27 cellular contexts compared by ENCODE assay signal in genomic region chr12:121355818-121356217, GRCh38.
"Had no signal": no experiment of that assay in that cellular context is flagged by ENCODE, and none has a peak within 500 bp of the region (broad histone marks: within the 10 kb centered on the region; RNA-seq: fewer than 3 reads in every experiment).

No MANE protein-coding gene starts in this region.

- H3K27ac ChIP-seq: stomach, suprapubic skin, testis, thoracic aorta, thyroid gland, tibial artery, tibial nerve, transverse colon, upper lobe of left lung, upper lobe of right lung, uterus, vagina had no signal

- ATAC-seq: stimulated activated effector memory CD8-positive, alpha-beta T cell treated with anti-CD3 and anti-CD28 coated beads, Interleukin-12 subunit alpha, Interleukin-12 subunit beta, amount 100 ng/mL, for 72 hours; stimulated activated memory B cell treated with anti-CD40 and anti-IgM and Interleukin-4, amounts not matched to agents 10 μg/mL and 1 μg/mL and 100 μg/mL, for 72 hours; stimulated activated naive B cell treated with anti-CD40 and anti-IgM and Interleukin-4, amounts not matched to agents 10 μg/mL and 1 μg/mL and 100 μg/mL, for 72 hours; stimulated activated naive CD8-positive, alpha-beta T cell treated with anti-CD3 and anti-CD28 coated beads, Interleukin-15, amount 100 ng/mL, for 72 hours; stimulated activated naive CD8-positive, alpha-beta T cell treated with anti-CD3 and anti-CD28 coated beads, Interleukin-15, Interleukin-2, amounts not matched to agents 100 U/mL and 50 U/mL, for 24 hours; upper lobe of right lung had no signal

- FAIRE-seq: urothelium cell line had no signal

- H3K27me3 ChIP-seq: stomach, suprapubic skin, testis, thyroid gland, tibial artery, tibial nerve, transverse colon, upper lobe of left lung, upper lobe of right lung, uterus, vagina had no signal

- H3K36me3 ChIP-seq: stomach, suprapubic skin, thoracic aorta, thyroid gland, tibial artery, tibial nerve, transverse colon, upper lobe of left lung, upper lobe of right lung, uterus, vagina had no signal

- DNase-seq: stimulated activated CD4-positive, alpha-beta T cell treated with anti-CD3 and anti-CD28 coated beads, Interleukin-2, amount 100 ng/mL, for 48 hours; stimulated activated CD4-positive, alpha-beta T cell treated with anti-CD3 and anti-CD28 coated beads, Interleukin-4, amount 100 ng/mL, for 1 hour; stimulated activated CD4-positive, alpha-beta T cell treated with anti-CD3 and anti-CD28 coated beads, Interleukin-4, amount 100 ng/mL, for 24 hours; stimulated activated CD4-positive, alpha-beta T cell treated with anti-CD3 and anti-CD28 coated beads, Interleukin-4, amount 100 ng/mL, for 4 hours; stimulated activated CD8-positive, alpha-beta memory T cell treated with anti-CD3 and anti-CD28 coated beads, Interleukin-4, amount 100 ng/mL, for 48 hours; stimulated activated naive B cell treated with anti-CD40 and anti-IgM and Interleukin-4, amounts not matched to agents 10 μg/mL and 1 μg/mL and 100 μg/mL, for 72 hours; stimulated activated naive CD4-positive, alpha-beta T cell; stimulated activated naive CD4-positive, alpha-beta T cell treated with Interleukin-2 at 50 U/mL for 16 hours; stimulated activated naive CD8-positive, alpha-beta T cell treated with anti-CD3 and anti-CD28 coated beads, Interleukin-15, amount 100 ng/mL, for 72 hours; stimulated activated naive CD8-positive, alpha-beta T cell treated with anti-CD3 and anti-CD28 coated beads, Interleukin-15, Interleukin-2, amounts not matched to agents 100 U/mL and 50 U/mL, for 24 hours; stomach; substantia nigra; testis; thyroid gland; tibial artery; transverse colon; trophoblast cell; upper lobe of left lung; upper lobe of right lung; uterus had no signal

- H3K9me3 ChIP-seq: stomach, suprapubic skin, testis, thoracic aorta, thyroid gland, tibial artery, tibial nerve, transverse colon, upper lobe of left lung, upper lobe of right lung, uterus, vagina had no signal

- H3K4me3 ChIP-seq: stomach, suprapubic skin, testis, thoracic aorta, thyroid gland, tibial artery, tibial nerve, transverse colon, upper lobe of left lung, upper lobe of right lung, uterus, vagina had no signal
